ENCODE assay signal across 26 cellular contexts in the genomic region with DNA sequence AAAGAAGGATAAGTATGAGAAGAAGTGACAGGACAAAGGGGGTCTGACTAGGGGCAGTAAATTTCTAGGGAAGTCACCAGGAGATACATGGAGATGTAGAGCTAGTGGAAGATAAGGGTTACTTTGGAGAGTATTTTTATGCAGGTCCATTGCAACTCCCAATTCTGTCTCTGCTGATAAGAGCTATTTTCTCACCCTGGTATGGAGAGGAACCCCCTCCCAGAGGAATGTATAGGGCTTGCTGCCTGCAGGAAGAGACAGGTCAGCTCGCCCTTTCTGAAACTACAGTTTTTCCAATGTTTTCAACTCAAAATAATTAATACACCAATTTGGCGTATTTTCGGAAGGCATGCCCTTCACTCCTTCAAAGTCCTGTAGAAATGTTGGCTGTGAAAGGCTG. TPM values are rescaled to one million over a fixed set of nuclear protein-coding genes. Genes with fewer than 3 reads are reported as not detected.
"Had no signal": no experiment of that assay in that cellular context is flagged by ENCODE, and none has a peak within 500 bp of the region (broad histone marks: within the 10 kb centered on the region; RNA-seq: fewer than 3 reads in every experiment).

No MANE protein-coding gene starts in this region.

- FAIRE-seq: TTC549 had no signal

- ATAC-seq: activated CD4-positive, alpha-beta T cell treated with anti-CD3 and anti-CD28 coated beads for 36 hours; activated T-cell treated with anti-CD3 and anti-CD28 coated beads, Interleukin-2, amount 50 U/mL, for 72 hours; Panc1; T-cell had no signal

- H3K4me3 ChIP-seq: breast epithelium, MG63 had no signal

- H3K27me3 ChIP-seq: breast epithelium, MG63 had no signal

- H3K27ac ChIP-seq: breast epithelium, RWPE1 had no signal

- H3K4me1 ChIP-seq: breast epithelium had no signal

- H3K9me3 ChIP-seq: breast epithelium, MG63 had no signal

- DNase-seq: activated CD4-positive, alpha-beta memory T cell treated with anti-CD3 and anti-CD28 coated beads, Interleukin-2, amount 10 ng/mL, durations not matched to agents 7 days and 5 days; activated CD4-positive, alpha-beta T cell treated with anti-CD3 and anti-CD28 coated beads for 36 hours; activated CD4-positive, alpha-beta T cell treated with anti-CD3 and anti-CD28 coated beads, Interleukin-2, amount 50 U/mL, for 1 hour; activated gamma-delta T cell treated with Interleukin-2 at 50 U/mL for 16 hours; activated naive CD4-positive, alpha-beta T cell treated with anti-CD3 and anti-CD28 coated beads, Interleukin-2, amount 10 ng/mL, durations not matched to agents 7 days and 5 days; activated naive CD8-positive, alpha-beta T cell treated with anti-CD3 and anti-CD28 coated beads for 36 hours; activated T-cell treated with anti-CD3 and anti-CD28 coated beads for 4 hours; activated T-cell treated with anti-CD3 and anti-CD28 coated beads, Interleukin-2, amount 50 U/mL, for 72 hours; MG63; MV-4-11; NCI-H1105; NCI-H1436; NCI-H1694 treated with DMSO at 0.1 percent for 48 hours; NCI-H2029 treated with DMSO at 0.1 percent for 48 hours; NCI-H510A treated with DMSO at 0.1 percent for 48 hours; NCI-H69; NK-92 treated with Interleukin-12 subunit alpha and Interleukin-12 subunit beta, amount 100 ng/mL, for 24 hours; OCI-M1; SHP77 treated with DMSO at 0.1 percent for 48 hours; T-cell; T-helper 2 cell; T1000 had no signal

- H3K36me3 ChIP-seq: breast epithelium, MG63 had no signal

RNA-seq across cellular contexts. Expression of gene CORO2B, which starts 11.4 kb away (rescaled TPM):
- total RNA-seq: activated CD4-positive, alpha-beta memory T cell treated with anti-CD3 and anti-CD28 coated beads, Interleukin-2, amount 10 ng/mL, durations not matched to agents 7 days and 5 days; activated naive CD8-positive, alpha-beta T cell treated with anti-CD3 and anti-CD28 coated beads for 36 hours had no signal
